Comparison of ENCODE assay signal across 1 cellular context in the genomic region with DNA sequence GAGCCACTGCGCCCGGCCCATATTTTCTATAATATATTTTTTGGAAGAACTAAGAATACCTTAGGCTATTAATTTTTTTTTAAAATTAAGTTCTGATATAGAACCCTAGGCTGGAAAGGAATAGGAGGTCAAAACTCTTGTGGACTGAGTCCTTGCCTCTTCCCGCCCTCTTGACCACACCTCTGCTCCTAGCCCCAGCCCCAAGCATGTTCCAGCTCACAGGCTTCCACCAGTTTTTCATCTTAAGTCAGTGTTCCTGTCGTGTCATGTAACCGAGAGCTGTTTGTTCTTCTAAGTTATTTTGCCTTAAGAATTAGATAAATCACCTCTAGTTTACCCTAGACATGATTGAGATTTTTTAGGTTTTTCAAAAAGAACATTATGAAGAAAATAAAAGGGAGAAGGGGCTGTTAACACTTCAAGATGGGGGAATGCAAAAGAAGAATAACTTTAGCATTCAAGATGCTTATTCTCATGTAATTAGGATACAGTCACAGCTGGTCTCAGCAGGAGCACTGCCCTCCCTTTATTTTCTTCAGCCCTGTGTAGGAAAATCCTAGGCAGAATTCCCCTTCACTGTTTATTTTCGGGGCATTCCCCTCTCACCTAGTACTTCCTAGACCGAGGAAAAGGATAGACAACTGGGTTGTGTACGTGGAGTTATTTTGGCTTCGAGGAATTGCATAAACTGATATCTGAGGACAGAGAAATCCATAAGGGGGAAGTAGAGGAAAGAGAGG.
TF ChIP-seq lines count a peak whose summit lies in the region.

No MANE protein-coding gene starts in this region.

TF ChIP-seq in H1, 55 proteins besides CTCF, POLR2A, EP300 and RAD21:
- TF ChIP-seq GTF2F1 (IDR thresholded peaks at IDR 0.05; ENCODE audit: borderline replicate concordance, low read depth, low read length) (no peak), EZH2 (IDR thresholded peaks at IDR 0.05; ENCODE audit: low read depth, low read length, severe bottlenecking) (no peak), KDM1A (IDR thresholded peaks at IDR 0.05; ENCODE audit: borderline replicate concordance, low read length) (no peak), KDM5A (IDR thresholded peaks at IDR 0.05; ENCODE audit: low read length) (no peak), SP1 (IDR thresholded peaks at IDR 0.05; ENCODE audit: low read depth, low read length) (peak; percentile 43; the same call in 1 of the 2 replicates), BCL11A (IDR thresholded peaks at IDR 0.05; ENCODE audit: low read depth in 2 of 2, low read length in 2 of 2) (no peak), RFX5 (IDR thresholded peaks at IDR 0.05; ENCODE audit: borderline replicate concordance, low read depth, low read length) (no peak), EGR1 (IDR thresholded peaks at IDR 0.05; ENCODE audit: borderline replicate concordance, low read depth, low read length) (no peak), CREB1 (IDR thresholded peaks at IDR 0.05) (no peak), NRF1 (IDR thresholded peaks at IDR 0.05; ENCODE audit: low read depth, low read length) (no peak), SIRT6 (IDR thresholded peaks at IDR 0.05; ENCODE audit: low read length) (no peak), SAP30 (IDR thresholded peaks at IDR 0.05; ENCODE audit: insufficient read depth, insufficient replicate concordance, low read length) (no peak), RNF2 (IDR thresholded peaks at IDR 0.05; ENCODE audit: borderline replicate concordance, low read depth, low read length, missing control alignments, poor library complexity, severe bottlenecking) (no peak), SP4 (IDR thresholded peaks at IDR 0.05; ENCODE audit: low read length) (no peak), ASH2L (IDR thresholded peaks at IDR 0.05; ENCODE audit: low read length) (peak; percentile 51), CEBPB (IDR thresholded peaks at IDR 0.05; ENCODE audit: low read depth, low read length) (no peak), JUN (IDR thresholded peaks at IDR 0.05; ENCODE audit: low read depth, low read length) (no peak), TBP (IDR thresholded peaks at IDR 0.05; ENCODE audit: low read depth, low read length) (no peak), SP2 (IDR thresholded peaks at IDR 0.05; ENCODE audit: low read length) (no peak), POU5F1 (IDR thresholded peaks at IDR 0.05; ENCODE audit: low read depth, low read length) (0 out of 2 replicates have a peak, but pooled peaks have one; percentile 55), CBX8 (IDR thresholded peaks at IDR 0.05; ENCODE audit: borderline replicate concordance, low read depth, low read length) (no peak), TAF7 (optimal IDR thresholded peaks at IDR 0.05; ENCODE audit: borderline replicate concordance, low read depth, low read length) (no peak), CBX5 (IDR thresholded peaks at IDR 0.05; ENCODE audit: low read depth, low read length) (no peak), FOSL1 (IDR thresholded peaks at IDR 0.05; ENCODE audit: insufficient read depth, low read depth, low read length) (no peak), BRCA1 (IDR thresholded peaks at IDR 0.05; ENCODE audit: low read depth, low read length) (no peak), TCF12 (IDR thresholded peaks at IDR 0.05; ENCODE audit: low read depth, low read length) (peak; percentile 97), GABPA (IDR thresholded peaks at IDR 0.05; ENCODE audit: borderline replicate concordance, insufficient read depth, low read length) (no peak), BACH1 (IDR thresholded peaks at IDR 0.05; ENCODE audit: low read length) (no peak), HDAC6 (IDR thresholded peaks at IDR 0.05; ENCODE audit: low read depth, low read length) (no peak), PHF8 (conservative IDR thresholded peaks at IDR 0.05; ENCODE audit: low read depth, low read length) (no peak), SIX5 (IDR thresholded peaks at IDR 0.05; ENCODE audit: low read depth, low read length) (no peak), CHD1 (IDR thresholded peaks at IDR 0.05; ENCODE audit: low read depth, low read length) (no peak), YY1 (IDR thresholded peaks at IDR 0.05; ENCODE audit: low read depth, low read length) (no peak), TAF1 (IDR thresholded peaks at IDR 0.05; ENCODE audit: low read depth, low read length) (no peak), TEAD4 (IDR thresholded peaks at IDR 0.05; ENCODE audit: low read depth, low read length) (peak; percentile 26; the same call in 1 of the 2 replicates), POLR2AphosphoS5 (IDR thresholded peaks at IDR 0.05; ENCODE audit: low read depth, low read length) (no peak), CHD2 (IDR thresholded peaks at IDR 0.05; ENCODE audit: low read length) (no peak), MAFK (IDR thresholded peaks at IDR 0.05; ENCODE audit: low read depth, low read length) (no peak), ZNF274 (IDR thresholded peaks at IDR 0.05; ENCODE audit: borderline replicate concordance, extremely low read depth, low read length) (no peak), RXRA (IDR thresholded peaks at IDR 0.05; ENCODE audit: insufficient read depth, low read depth, low read length) (no peak), SUZ12 (IDR thresholded peaks at IDR 0.05; ENCODE audit: low read length) (no peak), SIN3A (conservative IDR thresholded peaks at IDR 0.05 in 1 of 2, IDR thresholded peaks at IDR 0.05 in 1 of 2; ENCODE audit: low read depth in 1 of 2, low read length in 2 of 2) (no peak), CTBP2 (IDR thresholded peaks at IDR 0.05; ENCODE audit: borderline replicate concordance, insufficient read depth, insufficient read length, low read length) (no peak), KDM4A (IDR thresholded peaks at IDR 0.05; ENCODE audit: low read depth, low read length, severe bottlenecking) (no peak), JUND (IDR thresholded peaks at IDR 0.05; ENCODE audit: low read length) (no peak), RBBP5 (IDR thresholded peaks at IDR 0.05; ENCODE audit: borderline replicate concordance, low read depth, low read length) (0 out of 2 replicates have a peak, but pooled peaks have one; percentile 53), NANOG (IDR thresholded peaks at IDR 0.05; ENCODE audit: insufficient read depth, low read depth, low read length, poor library complexity, severe bottlenecking) (no peak), HDAC2 (IDR thresholded peaks at IDR 0.05; ENCODE audit: borderline replicate concordance in 1 of 2, low read depth in 2 of 2, low read length in 2 of 2) (0 out of 4 replicates have a peak, but pooled peaks of 1 of the 2 experiments have one; percentile 56), SRF (IDR thresholded peaks at IDR 0.05; ENCODE audit: low read depth, low read length) (no peak)
- TF ChIP-seq, protein P1, sequence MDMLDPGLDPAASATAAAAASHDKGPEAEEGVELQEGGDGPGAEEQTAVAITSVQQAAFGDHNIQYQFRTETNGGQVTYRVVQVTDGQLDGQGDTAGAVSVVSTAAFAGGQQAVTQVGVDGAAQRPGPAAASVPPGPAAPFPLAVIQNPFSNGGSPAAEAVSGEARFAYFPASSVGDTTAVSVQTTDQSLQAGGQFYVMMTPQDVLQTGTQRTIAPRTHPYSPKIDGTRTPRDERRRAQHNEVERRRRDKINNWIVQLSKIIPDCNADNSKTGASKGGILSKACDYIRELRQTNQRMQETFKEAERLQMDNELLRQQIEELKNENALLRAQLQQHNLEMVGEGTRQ (IDR thresholded peaks at IDR 0.05; ENCODE audit: low read length) = no peak
- TF ChIP-seq, protein P2, sequence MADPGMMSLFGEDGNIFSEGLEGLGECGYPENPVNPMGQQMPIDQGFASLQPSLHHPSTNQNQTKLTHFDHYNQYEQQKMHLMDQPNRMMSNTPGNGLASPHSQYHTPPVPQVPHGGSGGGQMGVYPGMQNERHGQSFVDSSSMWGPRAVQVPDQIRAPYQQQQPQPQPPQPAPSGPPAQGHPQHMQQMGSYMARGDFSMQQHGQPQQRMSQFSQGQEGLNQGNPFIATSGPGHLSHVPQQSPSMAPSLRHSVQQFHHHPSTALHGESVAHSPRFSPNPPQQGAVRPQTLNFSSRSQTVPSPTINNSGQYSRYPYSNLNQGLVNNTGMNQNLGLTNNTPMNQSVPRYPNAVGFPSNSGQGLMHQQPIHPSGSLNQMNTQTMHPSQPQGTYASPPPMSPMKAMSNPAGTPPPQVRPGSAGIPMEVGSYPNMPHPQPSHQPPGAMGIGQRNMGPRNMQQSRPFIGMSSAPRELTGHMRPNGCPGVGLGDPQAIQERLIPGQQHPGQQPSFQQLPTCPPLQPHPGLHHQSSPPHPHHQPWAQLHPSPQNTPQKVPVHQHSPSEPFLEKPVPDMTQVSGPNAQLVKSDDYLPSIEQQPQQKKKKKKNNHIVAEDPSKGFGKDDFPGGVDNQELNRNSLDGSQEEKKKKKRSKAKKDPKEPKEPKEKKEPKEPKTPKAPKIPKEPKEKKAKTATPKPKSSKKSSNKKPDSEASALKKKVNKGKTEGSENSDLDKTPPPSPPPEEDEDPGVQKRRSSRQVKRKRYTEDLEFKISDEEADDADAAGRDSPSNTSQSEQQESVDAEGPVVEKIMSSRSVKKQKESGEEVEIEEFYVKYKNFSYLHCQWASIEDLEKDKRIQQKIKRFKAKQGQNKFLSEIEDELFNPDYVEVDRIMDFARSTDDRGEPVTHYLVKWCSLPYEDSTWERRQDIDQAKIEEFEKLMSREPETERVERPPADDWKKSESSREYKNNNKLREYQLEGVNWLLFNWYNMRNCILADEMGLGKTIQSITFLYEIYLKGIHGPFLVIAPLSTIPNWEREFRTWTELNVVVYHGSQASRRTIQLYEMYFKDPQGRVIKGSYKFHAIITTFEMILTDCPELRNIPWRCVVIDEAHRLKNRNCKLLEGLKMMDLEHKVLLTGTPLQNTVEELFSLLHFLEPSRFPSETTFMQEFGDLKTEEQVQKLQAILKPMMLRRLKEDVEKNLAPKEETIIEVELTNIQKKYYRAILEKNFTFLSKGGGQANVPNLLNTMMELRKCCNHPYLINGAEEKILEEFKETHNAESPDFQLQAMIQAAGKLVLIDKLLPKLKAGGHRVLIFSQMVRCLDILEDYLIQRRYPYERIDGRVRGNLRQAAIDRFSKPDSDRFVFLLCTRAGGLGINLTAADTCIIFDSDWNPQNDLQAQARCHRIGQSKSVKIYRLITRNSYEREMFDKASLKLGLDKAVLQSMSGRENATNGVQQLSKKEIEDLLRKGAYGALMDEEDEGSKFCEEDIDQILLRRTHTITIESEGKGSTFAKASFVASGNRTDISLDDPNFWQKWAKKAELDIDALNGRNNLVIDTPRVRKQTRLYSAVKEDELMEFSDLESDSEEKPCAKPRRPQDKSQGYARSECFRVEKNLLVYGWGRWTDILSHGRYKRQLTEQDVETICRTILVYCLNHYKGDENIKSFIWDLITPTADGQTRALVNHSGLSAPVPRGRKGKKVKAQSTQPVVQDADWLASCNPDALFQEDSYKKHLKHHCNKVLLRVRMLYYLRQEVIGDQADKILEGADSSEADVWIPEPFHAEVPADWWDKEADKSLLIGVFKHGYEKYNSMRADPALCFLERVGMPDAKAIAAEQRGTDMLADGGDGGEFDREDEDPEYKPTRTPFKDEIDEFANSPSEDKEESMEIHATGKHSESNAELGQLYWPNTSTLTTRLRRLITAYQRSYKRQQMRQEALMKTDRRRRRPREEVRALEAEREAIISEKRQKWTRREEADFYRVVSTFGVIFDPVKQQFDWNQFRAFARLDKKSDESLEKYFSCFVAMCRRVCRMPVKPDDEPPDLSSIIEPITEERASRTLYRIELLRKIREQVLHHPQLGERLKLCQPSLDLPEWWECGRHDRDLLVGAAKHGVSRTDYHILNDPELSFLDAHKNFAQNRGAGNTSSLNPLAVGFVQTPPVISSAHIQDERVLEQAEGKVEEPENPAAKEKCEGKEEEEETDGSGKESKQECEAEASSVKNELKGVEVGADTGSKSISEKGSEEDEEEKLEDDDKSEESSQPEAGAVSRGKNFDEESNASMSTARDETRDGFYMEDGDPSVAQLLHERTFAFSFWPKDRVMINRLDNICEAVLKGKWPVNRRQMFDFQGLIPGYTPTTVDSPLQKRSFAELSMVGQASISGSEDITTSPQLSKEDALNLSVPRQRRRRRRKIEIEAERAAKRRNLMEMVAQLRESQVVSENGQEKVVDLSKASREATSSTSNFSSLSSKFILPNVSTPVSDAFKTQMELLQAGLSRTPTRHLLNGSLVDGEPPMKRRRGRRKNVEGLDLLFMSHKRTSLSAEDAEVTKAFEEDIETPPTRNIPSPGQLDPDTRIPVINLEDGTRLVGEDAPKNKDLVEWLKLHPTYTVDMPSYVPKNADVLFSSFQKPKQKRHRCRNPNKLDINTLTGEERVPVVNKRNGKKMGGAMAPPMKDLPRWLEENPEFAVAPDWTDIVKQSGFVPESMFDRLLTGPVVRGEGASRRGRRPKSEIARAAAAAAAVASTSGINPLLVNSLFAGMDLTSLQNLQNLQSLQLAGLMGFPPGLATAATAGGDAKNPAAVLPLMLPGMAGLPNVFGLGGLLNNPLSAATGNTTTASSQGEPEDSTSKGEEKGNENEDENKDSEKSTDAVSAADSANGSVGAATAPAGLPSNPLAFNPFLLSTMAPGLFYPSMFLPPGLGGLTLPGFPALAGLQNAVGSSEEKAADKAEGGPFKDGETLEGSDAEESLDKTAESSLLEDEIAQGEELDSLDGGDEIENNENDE (IDR thresholded peaks at IDR 0.05; ENCODE audit: insufficient replicate concordance, low read length) = peak; percentile 79
- TF ChIP-seq, protein P3, sequence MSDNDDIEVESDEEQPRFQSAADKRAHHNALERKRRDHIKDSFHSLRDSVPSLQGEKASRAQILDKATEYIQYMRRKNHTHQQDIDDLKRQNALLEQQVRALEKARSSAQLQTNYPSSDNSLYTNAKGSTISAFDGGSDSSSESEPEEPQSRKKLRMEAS (IDR thresholded peaks at IDR 0.05) = no peak
- TF ChIP-seq, protein P4, sequence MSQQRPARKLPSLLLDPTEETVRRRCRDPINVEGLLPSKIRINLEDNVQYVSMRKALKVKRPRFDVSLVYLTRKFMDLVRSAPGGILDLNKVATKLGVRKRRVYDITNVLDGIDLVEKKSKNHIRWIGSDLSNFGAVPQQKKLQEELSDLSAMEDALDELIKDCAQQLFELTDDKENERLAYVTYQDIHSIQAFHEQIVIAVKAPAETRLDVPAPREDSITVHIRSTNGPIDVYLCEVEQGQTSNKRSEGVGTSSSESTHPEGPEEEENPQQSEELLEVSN (IDR thresholded peaks at IDR 0.05) = peak; percentile 63
- TF ChIP-seq, protein P5, sequence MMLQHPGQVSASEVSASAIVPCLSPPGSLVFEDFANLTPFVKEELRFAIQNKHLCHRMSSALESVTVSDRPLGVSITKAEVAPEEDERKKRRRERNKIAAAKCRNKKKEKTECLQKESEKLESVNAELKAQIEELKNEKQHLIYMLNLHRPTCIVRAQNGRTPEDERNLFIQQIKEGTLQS (IDR thresholded peaks at IDR 0.05; ENCODE audit: insufficient read depth, low read depth, low read length) = no peak
- TF ChIP-seq, protein P6, sequence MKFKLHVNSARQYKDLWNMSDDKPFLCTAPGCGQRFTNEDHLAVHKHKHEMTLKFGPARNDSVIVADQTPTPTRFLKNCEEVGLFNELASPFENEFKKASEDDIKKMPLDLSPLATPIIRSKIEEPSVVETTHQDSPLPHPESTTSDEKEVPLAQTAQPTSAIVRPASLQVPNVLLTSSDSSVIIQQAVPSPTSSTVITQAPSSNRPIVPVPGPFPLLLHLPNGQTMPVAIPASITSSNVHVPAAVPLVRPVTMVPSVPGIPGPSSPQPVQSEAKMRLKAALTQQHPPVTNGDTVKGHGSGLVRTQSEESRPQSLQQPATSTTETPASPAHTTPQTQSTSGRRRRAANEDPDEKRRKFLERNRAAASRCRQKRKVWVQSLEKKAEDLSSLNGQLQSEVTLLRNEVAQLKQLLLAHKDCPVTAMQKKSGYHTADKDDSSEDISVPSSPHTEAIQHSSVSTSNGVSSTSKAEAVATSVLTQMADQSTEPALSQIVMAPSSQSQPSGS (IDR thresholded peaks at IDR 0.05; ENCODE audit: low read length) = no peak
TF ChIP-seq in H1: peak in this region for 9.
